Comparison of ENCODE assay signal across 3 cellular contexts in genomic region chr17:71978435-71978834, GRCh38.
TF ChIP-seq lines count a peak whose summit lies in the region.

No MANE protein-coding gene starts in this region.

TF ChIP-seq in A549, 52 proteins besides CTCF, POLR2A, EP300 and RAD21:
- TF ChIP-seq REST (IDR thresholded peaks at IDR 0.05) (peak; percentile 45; the same call in 1 of the 2 replicates), CEBPB (IDR thresholded peaks at IDR 0.05) (no peak), POLR2AphosphoS2 (conservative IDR thresholded peaks at IDR 0.05; ENCODE audit: low read length) (no peak), PBX3 (IDR thresholded peaks at IDR 0.05) (no peak), EHF (CRISPR knock-in tag; IDR thresholded peaks at IDR 0.05) (no peak)
TF ChIP-seq in A549: peak in this region for 1.

TF ChIP-seq in HCT116, 20 proteins besides CTCF, POLR2A, EP300 and RAD21:
- TF ChIP-seq REST (IDR thresholded peaks at IDR 0.05; ENCODE audit: low read depth) (peak; percentile 11; the same call in 1 of the 2 replicates), POLR2AphosphoS5 (IDR thresholded peaks at IDR 0.05; ENCODE audit: low read depth, low read length) (no peak), FOSL1 (IDR thresholded peaks at IDR 0.05; ENCODE audit: low read depth) (no peak)
TF ChIP-seq in HCT116: peak in this region for 1.

TF ChIP-seq in GM12878, 131 proteins besides CTCF, POLR2A, EP300 and RAD21:
- TF ChIP-seq REST (IDR thresholded peaks at IDR 0.05; ENCODE audit: low read depth, low read length) (peak; percentile 46; the same call in 1 of the 2 replicates), HDAC6 (IDR thresholded peaks at IDR 0.05; ENCODE audit: unreplicated experiment) (no peak)
